ENCODE assay signal across 22 cellular contexts in the genomic region with DNA sequence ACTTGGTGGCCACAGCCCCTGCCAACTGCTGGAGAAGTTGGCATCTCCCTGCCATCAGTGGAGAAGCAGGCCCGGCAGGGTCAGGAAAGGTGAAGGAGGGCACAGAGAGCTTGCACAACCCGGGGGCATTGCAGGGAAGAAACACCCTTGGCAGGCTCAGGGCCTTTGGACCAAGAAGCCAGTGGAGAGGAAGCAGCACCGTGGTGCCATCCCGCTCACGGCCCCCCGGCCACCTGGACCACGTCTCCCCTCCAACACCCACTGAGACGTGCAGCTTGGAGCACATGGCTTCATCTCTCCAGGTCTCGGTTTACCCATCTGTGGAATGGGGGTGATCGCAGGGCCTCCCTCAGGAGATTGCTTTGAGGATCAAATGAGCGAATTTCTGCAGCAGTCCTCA.
A peak's percentile ranks its signal among the peaks of the same experiment; 100 is the strongest.
DNase-seq lines count a peak whose midpoint lies in the region; ATAC-seq, FAIRE-seq and TF ChIP-seq lines count a peak whose summit lies in the region.
"Had no signal": no experiment of that assay in that cellular context is flagged by ENCODE, and none has a peak within 500 bp of the region (broad histone marks: within the 10 kb centered on the region; RNA-seq: fewer than 3 reads in every experiment).

No MANE protein-coding gene starts in this region.

- no peak overlapping the region for H2BK120ac ChIP-seq in neuronal stem cell (ENCODE audit: low read depth, low read length)

- intact Hi-C loops in Right ventricle myocardium inferior (cut with DNase I), result no loop called here
- intact Hi-C loops in Right ventricle myocardium superior (cut with DNase I), result no loop called here
- intact Hi-C loops in K562 (cut with micrococcal nuclease), result no loop called here

- in situ Hi-C loops in K562 (cut with MboI), result no loop called here

- H3K9ac ChIP-seq in BLaER1, result no peak overlapping the region
- no peak overlapping the region for H3K9ac ChIP-seq in K562 (ENCODE audit: insufficient read depth in 1 of 2, low read depth in 2 of 2, low read length in 2 of 2)
- H3K9ac ChIP-seq in neuronal stem cell (ENCODE audit: low read depth, low read length, poor library complexity), result no peak overlapping the region

- H3K79me2 ChIP-seq in K562 (ENCODE audit: control insufficient read depth, insufficient read depth, low read length), result no peaks in the 10 kb centered on the region

- peak overlapping the region; percentile 47 for H3K14ac ChIP-seq in neuronal stem cell (ENCODE audit: low read length)

- no peaks in the 10 kb centered on the region for H3K79me1 ChIP-seq in neuronal stem cell (ENCODE audit: low read depth, low read length)

- TF ChIP-seq CTCF in K562 (IDR thresholded peaks at IDR 0.05 in 2 of 3, conservative IDR thresholded peaks at IDR 0.05 in 1 of 3; ENCODE audit: insufficient read depth in 2 of 3, low read depth in 1 of 3, low read length in 3 of 3), result no peak

- H3K4me3 ChIP-seq in BLaER1 (no peak overlapping the region), K562 (no peak overlapping the region), neuronal stem cell (ENCODE audit: low read length in 2 of 2) (no peak overlapping the region)
- H3K4me3 ChIP-seq: A549, GM12878 had no signal

- H2AFZ ChIP-seq in K562 (ENCODE audit: low read depth, low read length) (no peak overlapping the region), neuronal stem cell (ENCODE audit: low read length) (no peak overlapping the region)

- no peak for TF ChIP-seq RAD21 in K562 (CRISPR knock-in tag; conservative IDR thresholded peaks at IDR 0.05 in 1 of 2, IDR thresholded peaks at IDR 0.05 in 1 of 2)

- CTCF ChIA-PET in K562 (lab: Yijun Ruan, JAX; ENCODE audit: low intra/inter-chr PET ratio), result no interaction called here

- H3K27ac ChIP-seq in BLaER1, result no peak overlapping the region
- H3K27ac ChIP-seq in K562 (ENCODE audit: extremely low read depth, low read depth, low read length), result no peak overlapping the region
- H3K27ac ChIP-seq in neuronal stem cell (replicated peaks; ENCODE audit: low read length), result no peak overlapping the region
- H3K27ac ChIP-seq: 22Rv1, C4-2B had no signal

- H4K20me1 ChIP-seq in BLaER1 (no peaks in the 10 kb centered on the region), K562 (replicated peaks; ENCODE audit: control insufficient read depth, insufficient read depth, low read length) (no peaks in the 10 kb centered on the region; the same call in none of the 2 replicates)

- no peak for FAIRE-seq in K562 (lab: Jason Lieb, UNC)
- FAIRE-seq: A549, D721Med, G401.6, GM12878, GM12892, GM18507 had no signal

- no peaks in the 10 kb centered on the region for H3K27me3 ChIP-seq in BLaER1
- peaks cover 0 to 61% of the 10 kb centered on the region in 2 experiments; a peak in 3 of 5 replicates for H3K27me3 ChIP-seq in K562 (ENCODE audit: control insufficient read depth in 2 of 2, insufficient read depth in 2 of 2, low read length in 2 of 2)
- peaks cover 0 to 9% (median 0%) of the 10 kb centered on the region in 3 experiments for H3K27me3 ChIP-seq in neuronal stem cell (ENCODE audit: control insufficient read depth in 3 of 3, insufficient read depth in 3 of 3, low read depth in 1 of 3, low read length in 3 of 3)

- H4K91ac ChIP-seq in neuronal stem cell (ENCODE audit: low read depth, low read length, poor library complexity), result no peak overlapping the region

- peak overlapping the region; percentile 63 for H2AK5ac ChIP-seq in neuronal stem cell (ENCODE audit: low read depth, low read length)

- H2BK12ac ChIP-seq in neuronal stem cell (ENCODE audit: low read length), result no peak overlapping the region

- H3K4me1 ChIP-seq in BLaER1 (peaks cover 73% of the 10 kb centered on the region), K562 (replicated peaks in 1 of 2; ENCODE audit: control insufficient read depth in 2 of 2, insufficient read depth in 2 of 2, low read length in 2 of 2) (no peaks in the 10 kb centered on the region), neuronal stem cell (ENCODE audit: control insufficient read depth in 2 of 2, insufficient read depth in 1 of 2, low read depth in 1 of 2, low read length in 2 of 2) (no peaks in the 10 kb centered on the region)
- H3K4me1 ChIP-seq: A549, Caco-2 had no signal

- DNase-seq in Right ventricle myocardium inferior (ENCODE audit: missing footprints) (peak; percentile 43), Right ventricle myocardium superior (no peak), K562 (ENCODE audit: extremely low read depth in 1 of 4, low spot score in 3 of 4) (no peak), neuronal stem cell (ENCODE audit: low spot score) (no peak), GDM1 (lab: John Stamatoyannopoulos, UW) (no peak), NCI-H1105 (lab: John Stamatoyannopoulos, UW) (no peak)
- DNase-seq: AML-193; Caco-2; Calu3; CD4-positive, alpha-beta T cell; CD8-positive, alpha-beta T cell; DMS79 treated with DMSO at 0.1 percent for 48 hours had no signal

- WGBS in K562 (ENCODE audit: insufficient coverage, low coverage, missing lambda C conversion rate), result 2% methylated on average over 11 of the region's 11 CpGs
- WGBS in neuronal stem cell (ENCODE audit: extremely low coverage in 2 of 2, insufficient read length in 2 of 2, insufficient replicate concordance in 1 of 2), 2 donors, result no CpG with 5 or more reads among the region's 11 CpGs

- H2BK15ac ChIP-seq in neuronal stem cell (ENCODE audit: low read length), result no peak overlapping the region

- no peaks in the 10 kb centered on the region for H3K36me3 ChIP-seq in BLaER1
- no peaks in the 10 kb centered on the region for H3K36me3 ChIP-seq in K562 (ENCODE audit: control insufficient read depth, insufficient read depth, low read length)
- no peaks in the 10 kb centered on the region for H3K36me3 ChIP-seq in neuronal stem cell (replicated peaks in 1 of 2; ENCODE audit: control insufficient read depth in 2 of 2, insufficient read depth in 2 of 2, low read length in 2 of 2)

- BruUV-seq in K562 (replicated peaks; lab: Mats Ljungman, UMichigan), result no TSS peak

- peaks cover 4% of the 10 kb centered on the region; the same call in 1 of the 2 replicates for H3K9me3 ChIP-seq in BLaER1
- no peaks in the 10 kb centered on the region for H3K9me3 ChIP-seq in K562 (replicated peaks; ENCODE audit: control insufficient read depth, insufficient read depth, low read depth, low read length)
- H3K9me3 ChIP-seq in neuronal stem cell (replicated peaks in 1 of 2; ENCODE audit: control insufficient read depth in 2 of 2, insufficient read depth in 1 of 2, low read depth in 1 of 2, low read length in 2 of 2), result no peaks in the 10 kb centered on the region
- H3K9me3 ChIP-seq: A549 had no signal

- no peak overlapping the region for H3K18ac ChIP-seq in neuronal stem cell (ENCODE audit: low read length)

- TF ChIP-seq EP300 in K562 (IDR thresholded peaks at IDR 0.05; ENCODE audit: low read length), result no peak

- H3K23ac ChIP-seq in neuronal stem cell (ENCODE audit: low read depth, low read length, poor library complexity), result peak overlapping the region; percentile 20

- H2BK5ac ChIP-seq in neuronal stem cell (ENCODE audit: low read length), result no peak overlapping the region

- H3K4me2 ChIP-seq in BLaER1, result peak overlapping the region; percentile 91
- no peak overlapping the region for H3K4me2 ChIP-seq in K562 (ENCODE audit: insufficient read depth, low read length)
- no peak overlapping the region for H3K4me2 ChIP-seq in neuronal stem cell (ENCODE audit: insufficient read depth, low read length, poor library complexity, severe bottlenecking)
- H3K4me2 ChIP-seq: A549 had no signal

- H3K4ac ChIP-seq in neuronal stem cell (ENCODE audit: low read length), result no peak overlapping the region

- H4K8ac ChIP-seq in neuronal stem cell (ENCODE audit: low read depth, low read length), result no peak overlapping the region

- no peak for ATAC-seq in Right ventricle myocardium inferior
- no peak for ATAC-seq in Right ventricle myocardium superior (ENCODE audit: poor library complexity)
- ATAC-seq in K562, result no peak
- ATAC-seq in GM21528 (IDR thresholded peaks at IDR 0.05; ENCODE audit: low FRiP score, unreplicated experiment), result no peak
- ATAC-seq: A549; CD8-positive, alpha-beta T cell; GM12878 had no signal

- no peak for TF ChIP-seq POLR2A in K562 (conservative IDR thresholded peaks at IDR 0.05)

- POLR2A ChIA-PET in K562 (lab: Yijun Ruan, JAX), result no interaction called here

- H3K9me1 ChIP-seq in K562 (ENCODE audit: control insufficient read depth, insufficient read depth, low read length), result no peaks in the 10 kb centered on the region

TF ChIP-seq in K562, 482 proteins besides CTCF, POLR2A, EP300 and RAD21:
- TF ChIP-seq, protein P1, sequence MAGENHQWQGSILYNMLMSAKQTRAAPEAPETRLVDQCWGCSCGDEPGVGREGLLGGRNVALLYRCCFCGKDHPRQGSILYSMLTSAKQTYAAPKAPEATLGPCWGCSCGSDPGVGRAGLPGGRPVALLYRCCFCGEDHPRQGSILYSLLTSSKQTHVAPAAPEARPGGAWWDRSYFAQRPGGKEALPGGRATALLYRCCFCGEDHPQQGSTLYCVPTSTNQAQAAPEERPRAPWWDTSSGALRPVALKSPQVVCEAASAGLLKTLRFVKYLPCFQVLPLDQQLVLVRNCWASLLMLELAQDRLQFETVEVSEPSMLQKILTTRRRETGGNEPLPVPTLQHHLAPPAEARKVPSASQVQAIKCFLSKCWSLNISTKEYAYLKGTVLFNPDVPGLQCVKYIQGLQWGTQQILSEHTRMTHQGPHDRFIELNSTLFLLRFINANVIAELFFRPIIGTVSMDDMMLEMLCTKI (IDR thresholded peaks at IDR 0.05; ENCODE audit: partially characterized antibody), result no peak
- TF ChIP-seq RBM25 (IDR thresholded peaks at IDR 0.05; ENCODE audit: low read depth, low read length, severe bottlenecking), result peak; percentile 35
TF ChIP-seq in K562: peak in this region for 1.
